1 cellular context compared by ENCODE assay signal in the genomic region with DNA sequence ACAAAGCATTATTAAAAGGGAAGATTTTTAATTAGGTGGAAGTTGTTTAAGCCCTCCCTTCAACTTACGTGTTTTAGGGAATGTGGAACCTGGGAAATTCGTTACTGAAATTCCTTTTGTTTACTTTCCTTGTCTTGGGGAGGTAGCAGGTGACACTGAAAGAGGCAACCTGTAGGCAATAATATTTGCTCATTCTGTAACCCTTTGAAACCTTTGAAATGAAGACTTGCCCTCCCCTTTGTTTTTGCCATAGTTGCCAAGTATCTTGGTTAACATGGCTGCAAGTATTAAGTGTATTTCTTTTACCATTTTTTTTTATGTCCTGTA.
TF ChIP-seq lines count a peak whose summit lies in the region.

No MANE protein-coding gene starts in this region.

TF ChIP-seq in H1, 55 proteins besides CTCF, POLR2A, EP300 and RAD21:
- no peak for TF ChIP-seq TBP (IDR thresholded peaks at IDR 0.05; ENCODE audit: low read depth, low read length)
- TF ChIP-seq CBX5 (IDR thresholded peaks at IDR 0.05; ENCODE audit: low read depth, low read length), result no peak
- no peak for TF ChIP-seq JUN (IDR thresholded peaks at IDR 0.05; ENCODE audit: low read depth, low read length)
- no peak for TF ChIP-seq SUZ12 (IDR thresholded peaks at IDR 0.05; ENCODE audit: low read length)
- TF ChIP-seq RNF2 (IDR thresholded peaks at IDR 0.05; ENCODE audit: borderline replicate concordance, low read depth, low read length, missing control alignments, poor library complexity, severe bottlenecking), result no peak
- no peak for TF ChIP-seq SIX5 (IDR thresholded peaks at IDR 0.05; ENCODE audit: low read depth, low read length)
- no peak for TF ChIP-seq FOSL1 (IDR thresholded peaks at IDR 0.05; ENCODE audit: insufficient read depth, low read depth, low read length)
- TF ChIP-seq ASH2L (IDR thresholded peaks at IDR 0.05; ENCODE audit: low read length), result no peak
- TF ChIP-seq POU5F1 (IDR thresholded peaks at IDR 0.05; ENCODE audit: low read depth, low read length), result no peak
- no peak for TF ChIP-seq PHF8 (conservative IDR thresholded peaks at IDR 0.05; ENCODE audit: low read depth, low read length)
